In the genomic region with DNA sequence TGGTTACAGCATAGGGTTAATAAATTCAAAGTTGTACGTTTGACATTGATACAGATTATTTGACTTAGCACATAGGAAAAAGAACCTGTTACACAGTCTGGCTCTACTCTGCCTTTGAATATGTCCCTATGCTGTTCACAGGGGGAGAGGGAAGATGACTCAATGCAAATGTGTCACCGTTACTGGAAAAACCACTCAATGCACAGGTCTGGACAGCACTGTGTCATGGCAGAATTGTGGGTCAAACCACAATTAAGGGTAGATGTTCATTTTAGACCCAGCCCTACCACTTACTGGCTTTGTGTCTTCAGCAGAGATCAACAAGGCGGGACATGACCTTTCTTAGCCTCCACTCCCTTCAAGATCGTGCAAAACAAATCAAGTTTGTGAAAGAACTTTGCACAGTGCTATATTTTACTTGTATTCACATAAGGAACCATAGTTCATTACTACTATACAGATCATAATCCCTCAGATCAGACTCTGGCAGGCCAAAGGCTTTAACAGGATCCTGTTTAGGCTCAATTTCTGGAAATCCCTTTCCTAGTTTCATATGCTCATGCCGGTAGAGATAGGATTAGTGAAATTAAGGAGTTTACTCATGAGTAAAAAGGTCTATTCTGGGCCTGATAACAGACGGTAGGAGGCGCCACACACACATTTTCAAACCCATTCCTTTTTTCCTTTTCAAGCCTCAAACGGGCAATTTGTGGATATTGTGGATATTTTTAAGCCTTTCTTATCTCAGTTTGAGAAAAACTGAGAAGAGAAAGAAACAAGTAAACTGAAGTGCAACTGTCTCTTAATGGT, we compare ENCODE assay signal across 8 cellular contexts. TPM values are rescaled to one million over a fixed set of nuclear protein-coding genes. Genes with fewer than 3 reads are reported as not detected.
DNase-seq lines count a peak whose midpoint lies in the region; ATAC-seq and TF ChIP-seq lines count a peak whose summit lies in the region.

No MANE protein-coding gene starts in this region.

- peak overlapping the region in 1 of 2 donors; percentile 59 for H3K27ac ChIP-seq in breast epithelium
- no peak overlapping the region for H3K27ac ChIP-seq in lung (ENCODE audit: low read depth in 1 of 2, low read length in 1 of 2)

- peak overlapping the region; percentile 66 for H3K27ac Mint-ChIP-seq in MCF 10A (ENCODE audit: low read depth, unreplicated experiment)

- H3K4me3 Mint-ChIP-seq in MCF 10A (ENCODE audit: unreplicated experiment): no peak overlapping the region

- H3K9me3 ChIP-seq in breast epithelium (no peaks in the 10 kb centered on the region), lung (ENCODE audit: control insufficient read depth in 2 of 2, insufficient read depth in 1 of 2, low read length in 1 of 2) (peaks cover 0 to 2% of the 10 kb centered on the region in 2 donors)

- BruUV-seq in MCF 10A (replicated peaks; lab: Mats Ljungman, UMichigan): no TSS peak

- H3K27me3 ChIP-seq in breast epithelium: no peaks in the 10 kb centered on the region
- H3K27me3 ChIP-seq in lung (ENCODE audit: control insufficient read depth, insufficient read depth): no peaks in the 10 kb centered on the region

- no peak overlapping the region for H3K4me3 ChIP-seq in breast epithelium
- no peak overlapping the region for H3K4me3 ChIP-seq in lung

- peaks cover 0 to 6% of the 10 kb centered on the region in 2 donors for H3K4me1 ChIP-seq in breast epithelium
- no peaks in the 10 kb centered on the region for H3K4me1 ChIP-seq in lung (ENCODE audit: control insufficient read depth in 2 of 2, insufficient read depth in 2 of 2, low read length in 2 of 2)

- H3K36me3 Mint-ChIP-seq in MCF 10A (ENCODE audit: insufficient read depth, unreplicated experiment): peaks cover 76% of the 10 kb centered on the region

- H3K9me3 Mint-ChIP-seq in MCF 10A (ENCODE audit: unreplicated experiment): no peaks in the 10 kb centered on the region

- H3K4me1 Mint-ChIP-seq in MCF 10A (ENCODE audit: insufficient read depth, unreplicated experiment): peaks cover 28% of the 10 kb centered on the region

- intact Hi-C loops in MCF 10A (cut with micrococcal nuclease) (no loop called here), breast epithelium (cut with DNase I; ENCODE audit: low total_unique reads) (no loop called here)

- DNase-seq in MCF 10A (ENCODE audit: unreplicated experiment) (peak; percentile 95), breast epithelium (ENCODE audit: low spot score in 2 of 2) (no peak), M059J (ENCODE audit: low read depth) (peak; percentile 92), lung (ENCODE audit: low spot score) (no peak), ecto neural progenitor cell (ENCODE audit: low spot score) (no peak), medulla oblongata (ENCODE audit: extremely low spot score) (no peak)
- DNase-seq in activated gamma-delta T cell treated with anti-CD3 and anti-CD28 coated beads, Interleukin-2, amount 50 U/mL, for 16 hours (ENCODE audit: low read depth): peak; percentile 57

- POLR2A ChIA-PET in MCF 10A (lab: Yijun Ruan, JAX): no interaction called here

- WGBS in lung, 2 donors: 59 to 75% methylated on average over 8 of the region's 8 CpGs

- TF ChIP-seq CTCF in MCF 10A (IDR thresholded peaks at IDR 0.05; ENCODE audit: unreplicated experiment) (peak; percentile 41), breast epithelium (IDR thresholded peaks at IDR 0.05) (no peak), lung (IDR thresholded peaks at IDR 0.05; ENCODE audit: control extremely low read depth, extremely low read depth) (no peak)

- CTCF ChIA-PET in MCF 10A (lab: Yijun Ruan, JAX): interaction anchor here (1.1 to 22.6 kb wide), 6 partner anchors 74 to 120 kb away, joined by 3 to 851 read pairs (median 17); a partner anchor contains a TSS

- ATAC-seq in lung (ENCODE audit: insufficient read depth, low FRiP score) (peak; percentile 45), HG03135 (IDR thresholded peaks at IDR 0.05; ENCODE audit: unreplicated experiment) (no peak)

- no peaks in the 10 kb centered on the region for H3K27me3 Mint-ChIP-seq in MCF 10A (ENCODE audit: insufficient read depth, unreplicated experiment)

- H3K36me3 ChIP-seq in breast epithelium (no peaks in the 10 kb centered on the region), lung (ENCODE audit: control insufficient read depth in 2 of 2, insufficient read depth in 2 of 2, low read length in 2 of 2) (peaks cover 21 to 51% of the 10 kb centered on the region in 2 donors)

- TF ChIP-seq POLR2A in breast epithelium (IDR thresholded peaks at IDR 0.05): no peak

RNA-seq across cellular contexts. Expression of a gene that starts 22.0 kb away (rescaled TPM):
- total RNA-seq in MCF 10A (2022): 110 and 116 TPM in 2 replicates
- 10 to 100 TPM; 55.4 to 70.1 (median 68.6) TPM for total RNA-seq in breast epithelium
- total RNA-seq in M059J (2014; rRNA removed; shearing (Covaris generic)): 34.7 and 39.0 TPM in 2 replicates
- 10 to 100 TPM; 35.5 to 78.9 TPM for total RNA-seq in lung
- polyA plus RNA-seq in lung: 10 to 100 TPM; 27.7 to 50.9 TPM

RNA-seq across cellular contexts. Expression of a gene that starts 45.1 kb away (rescaled TPM):
- total RNA-seq in MCF 10A (2022) (45.4 and 58.5 TPM in 2 replicates), breast epithelium (10 to 100 TPM in 2 of 3 donors, 1 to 10 TPM in 1; 7.8 to 39.4 (median 14.1) TPM), lung (10 to 100 TPM; 12.3 to 13.0 TPM)
- total RNA-seq in M059J (2014; rRNA removed; shearing (Covaris generic)): 21.9 and 22.3 TPM in 2 replicates
- 1 to 10 TPM; 4.6 to 5.4 TPM for polyA plus RNA-seq in lung

Comparison
In these comparisons a context has a peak if more than half of its experiments do, and no peak if none do; other contexts are left out.
1. DNase-seq: peak in MCF 10A (single experiment), M059J (single experiment) and activated gamma-delta T cell treated with anti-CD3 and anti-CD28 coated beads, Interleukin-2, amount 50 U/mL, for 16 hours (single experiment); none in breast epithelium (0 of 2), lung (single experiment), ecto neural progenitor cell (single experiment) and medulla oblongata (single experiment).